20 cellular contexts compared by ENCODE assay signal in genomic region chr16:1049113-1049975, GRCh38. TPM values are rescaled to one million over a fixed set of nuclear protein-coding genes. Genes with fewer than 3 reads are reported as not detected.
"Had no signal": no experiment of that assay in that cellular context is flagged by ENCODE, and none has a peak within 500 bp of the region (broad histone marks: within the 10 kb centered on the region; RNA-seq: fewer than 3 reads in every experiment).

No MANE protein-coding gene starts in this region.

- DNase-seq: activated CD4-positive, alpha-beta T cell treated with anti-CD3 and anti-CD28 coated beads for 1 hour; activated T-cell treated with anti-CD3 and anti-CD28 coated beads, Interleukin-2, amount 50 U/mL, for 1 hour; central memory CD4-positive, alpha-beta T cell; esophagus squamous epithelium; gastrocnemius medialis; kidney glomerular epithelial cell; stimulated activated naive CD4-positive, alpha-beta T cell treated with Interleukin-2 at 50 U/mL for 16 hours; thyroid gland; upper lobe of right lung had no signal

- H3K27me3 ChIP-seq: ascending aorta, thyroid gland had no signal

- ATAC-seq: gastrocnemius medialis; naive thymus-derived CD4-positive, alpha-beta T cell had no signal

- H3K27ac ChIP-seq: ascending aorta, brain microvascular endothelial cell, esophagus squamous epithelium, gastrocnemius medialis, left ventricle myocardium inferior, thyroid gland, upper lobe of right lung, VCaP had no signal

- H3K36me3 ChIP-seq: ascending aorta, brain microvascular endothelial cell, esophagus squamous epithelium, gastrocnemius medialis, left ventricle myocardium inferior, thyroid gland, upper lobe of right lung had no signal

- H3K4me1 ChIP-seq: ascending aorta, thyroid gland, upper lobe of right lung had no signal

- H3K9me3 ChIP-seq: ascending aorta, esophagus squamous epithelium, gastrocnemius medialis, left ventricle myocardium inferior, thyroid gland, upper lobe of right lung had no signal

- H3K4me3 ChIP-seq: ascending aorta, esophagus squamous epithelium, gastrocnemius medialis, thyroid gland, upper lobe of right lung had no signal

RNA-seq across cellular contexts. Expression of gene SSTR5, which starts 23.2 kb away (rescaled TPM):
- total RNA-seq: activated naive CD4-positive, alpha-beta T cell treated with anti-CD3 and anti-CD28 coated beads, Interleukin-2, amount 50 U/mL, for 72 hours; activated T-helper 17 cell treated with anti-CD3 and anti-CD28 coated beads, Interleukin-2, amount 50 U/mL, for 72 hours; ascending aorta; esophagus squamous epithelium; naive thymus-derived CD4-positive, alpha-beta T cell; osteocyte; T-helper 2 cell treated with Interferon-gamma antibody and Interleukin-4, amounts not matched to agents 100 ng/mL and 5 ng/mL, for 36 hours; thyroid gland; upper lobe of right lung had no signal

RNA-seq across cellular contexts. Expression of gene C1QTNF8, which starts 46.7 kb away (rescaled TPM):
- total RNA-seq: activated naive CD4-positive, alpha-beta T cell treated with anti-CD3 and anti-CD28 coated beads, Interleukin-2, amount 50 U/mL, for 72 hours; activated T-helper 17 cell treated with anti-CD3 and anti-CD28 coated beads, Interleukin-2, amount 50 U/mL, for 72 hours; ascending aorta; esophagus squamous epithelium; gastrocnemius medialis; left ventricle myocardium inferior; lung microvascular endothelial cell; naive thymus-derived CD4-positive, alpha-beta T cell; osteocyte; progenitor cell of endocrine pancreas; T-helper 2 cell treated with Interferon-gamma antibody and Interleukin-4, amounts not matched to agents 100 ng/mL and 5 ng/mL, for 36 hours; thyroid gland; upper lobe of right lung had no signal
